In genomic region chr5:151742870-151743294, GRCh38 we compare ENCODE assay signal across 8 cellular contexts. TPM values are rescaled to one million over a fixed set of nuclear protein-coding genes. Genes with fewer than 3 reads are reported as not detected.
DNase-seq lines count a peak whose midpoint lies in the region; TF ChIP-seq lines count a peak whose summit lies in the region.

No MANE protein-coding gene starts in this region.

- DNase-seq in AG20443 (ENCODE audit: low spot score): peak; percentile 59
- peak; percentile 61 for DNase-seq in H4 (ENCODE audit: low spot score)
- DNase-seq in SK-MEL-5 (ENCODE audit: low read depth, low spot score): peak; percentile 72
- DNase-seq in fibroblast of villous mesenchyme (ENCODE audit: low read depth): peak; percentile 78
- peak; percentile 77 for DNase-seq in pons (ENCODE audit: low spot score)
- no peak for DNase-seq in activated naive CD4-positive, alpha-beta T cell treated with anti-CD3 and anti-CD28 coated beads for 36 hours
- no peak for DNase-seq in SKM-1 treated with dmso at 0.1 percent for 144 hours (lab: John Stamatoyannopoulos, UW; ENCODE audit: unreplicated experiment)
- DNase-seq in NK-92 (lab: John Stamatoyannopoulos, UW; ENCODE audit: unreplicated experiment): no peak

- H3K4me3 Mint-ChIP-seq in activated naive CD4-positive, alpha-beta T cell treated with anti-CD3 and anti-CD28 coated beads for 36 hours: no peak overlapping the region

- H3K36me3 Mint-ChIP-seq in activated naive CD4-positive, alpha-beta T cell treated with anti-CD3 and anti-CD28 coated beads for 36 hours (ENCODE audit: low read depth): peaks cover 14% of the 10 kb centered on the region

- peak; percentile 76 for TF ChIP-seq CTCF in fibroblast of villous mesenchyme (IDR thresholded peaks at IDR 0.05; ENCODE audit: insufficient read depth, low read depth, low read length)

- H3K27ac Mint-ChIP-seq in activated naive CD4-positive, alpha-beta T cell treated with anti-CD3 and anti-CD28 coated beads for 36 hours: no peak overlapping the region

- in situ Hi-C loops in SK-MEL-5 (cut with HindIII; ENCODE audit: low pct_unique_long_range_greater_than_20kb, low sequenced_read_pairs): no loop called here

- H3K9me3 Mint-ChIP-seq in activated naive CD4-positive, alpha-beta T cell treated with anti-CD3 and anti-CD28 coated beads for 36 hours: no peaks in the 10 kb centered on the region

- H3K4me1 Mint-ChIP-seq in activated naive CD4-positive, alpha-beta T cell treated with anti-CD3 and anti-CD28 coated beads for 36 hours (ENCODE audit: low read depth): peaks cover 24% of the 10 kb centered on the region

- no peaks in the 10 kb centered on the region for H3K27me3 Mint-ChIP-seq in activated naive CD4-positive, alpha-beta T cell treated with anti-CD3 and anti-CD28 coated beads for 36 hours (ENCODE audit: low read depth)

- CTCF ChIA-PET in activated naive CD4-positive, alpha-beta T cell treated with anti-CD3 and anti-CD28 coated beads for 36 hours (lab: Charles Lee): interaction anchor here (4.8 to 5.9 kb wide), 3 partner anchors 7 to 85 kb away, joined by 30 to 65 read pairs (median 32); no protein-coding TSS in a partner anchor

- no peak overlapping the region for H3K4me3 ChIP-seq in fibroblast of villous mesenchyme (ENCODE audit: low read depth, low read length)

- intact Hi-C loops in activated naive CD4-positive, alpha-beta T cell treated with anti-CD3 and anti-CD28 coated beads for 36 hours (cut with micrococcal nuclease): no loop called here

RNA-seq across cellular contexts. Expression of gene ATOX1, which starts 15.5 kb away (rescaled TPM):
- 85.3 and 121 TPM in 2 replicates for total RNA-seq in H4 (2014; rRNA removed; shearing (Covaris generic))
- total RNA-seq in SK-MEL-5 (2014; rRNA removed; shearing (Covaris generic)): 941 and 954 TPM in 2 replicates
- polyA plus RNA-seq in SK-MEL-5 (2015; cell fraction: cytosol; rRNA removed): 2,137 and 3,593 TPM in 2 replicates
- 329 and 333 TPM in 2 replicates for polyA plus RNA-seq in SK-MEL-5 (2015; cell fraction: nucleus; rRNA removed)
- 44.9 and 59.6 TPM in 2 replicates for total RNA-seq in fibroblast of villous mesenchyme
- 10 to 100 TPM; 87.7 to 92.6 TPM for total RNA-seq in activated naive CD4-positive, alpha-beta T cell treated with anti-CD3 and anti-CD28 coated beads for 36 hours

RNA-seq across cellular contexts. Expression of gene G3BP1, which starts 28.9 kb away (rescaled TPM):
- 113 and 129 TPM in 2 replicates for total RNA-seq in H4 (2014; rRNA removed; shearing (Covaris generic))
- 280 TPM in 2 replicates for total RNA-seq in SK-MEL-5 (2014; rRNA removed; shearing (Covaris generic))
- polyA plus RNA-seq in SK-MEL-5 (2015; cell fraction: cytosol; rRNA removed): 201 and 250 TPM in 2 replicates
- polyA plus RNA-seq in SK-MEL-5 (2015; cell fraction: nucleus; rRNA removed): 126 and 144 TPM in 2 replicates
- total RNA-seq in fibroblast of villous mesenchyme: 146 and 244 TPM in 2 replicates
- 100 to 1,000 TPM; 220 to 241 TPM for total RNA-seq in activated naive CD4-positive, alpha-beta T cell treated with anti-CD3 and anti-CD28 coated beads for 36 hours

RNA-seq across cellular contexts. Expression of gene SPARC, which starts 56.2 kb away (rescaled TPM):
- total RNA-seq in H4 (2014; rRNA removed; shearing (Covaris generic)): 319 and 472 TPM in 2 replicates
- 1,245 and 1,275 TPM in 2 replicates for total RNA-seq in SK-MEL-5 (2014; rRNA removed; shearing (Covaris generic))
- polyA plus RNA-seq in SK-MEL-5 (2015; cell fraction: cytosol; rRNA removed): 1,268 and 1,800 TPM in 2 replicates
- 255 and 292 TPM in 2 replicates for polyA plus RNA-seq in SK-MEL-5 (2015; cell fraction: nucleus; rRNA removed)
- total RNA-seq in fibroblast of villous mesenchyme: 1,969 and 2,230 TPM in 2 replicates
- total RNA-seq in activated naive CD4-positive, alpha-beta T cell treated with anti-CD3 and anti-CD28 coated beads for 36 hours: under 1 TPM; 0.20 to 0.45 TPM

Comparison
In these comparisons a context has a peak if more than half of its experiments do, and no peak if none do; other contexts are left out.
1. DNase-seq: peak in AG20443 (single experiment), H4 (single experiment), SK-MEL-5 (single experiment), fibroblast of villous mesenchyme (single experiment) and pons (single experiment); none in activated naive CD4-positive, alpha-beta T cell treated with anti-CD3 and anti-CD28 coated beads for 36 hours (single experiment), SKM-1 treated with dmso at 0.1 percent for 144 hours (single experiment) and NK-92 (single experiment).
2. RNA of gene SPARC, which starts 56.2 kb away (total RNA-seq): 1,969 to 2,230 TPM in fibroblast of villous mesenchyme, 1,245 to 1,275 TPM in SK-MEL-5 and 319 to 472 TPM in H4; 0.20 to 0.45 TPM in activated naive CD4-positive, alpha-beta T cell treated with anti-CD3 and anti-CD28 coated beads for 36 hours; every median in the first group is over 100 times any median in the second.